8 cellular contexts compared by ENCODE assay signal in genomic region chr6:142846459-142846831, GRCh38.
A peak's percentile ranks its signal among the peaks of the same experiment; 100 is the strongest.
DNase-seq lines count a peak whose midpoint lies in the region; ATAC-seq and TF ChIP-seq lines count a peak whose summit lies in the region.

No MANE protein-coding gene starts in this region.

- H3K9me3 ChIP-seq in CD4-positive, alpha-beta memory T cell (ENCODE audit: control insufficient read depth in 1 of 2, low read length in 2 of 2), result no peaks in the 10 kb centered on the region
- no peaks in the 10 kb centered on the region for H3K9me3 ChIP-seq in PC-9 (ENCODE audit: insufficient read depth, low read depth)
- H3K9me3 ChIP-seq in neural progenitor cell (ENCODE audit: low read depth), result no peaks in the 10 kb centered on the region

- peaks cover 72% of the 10 kb centered on the region for H3K79me2 ChIP-seq in PC-9 (ENCODE audit: low read depth)
- H3K79me2 ChIP-seq in neural progenitor cell (ENCODE audit: low read depth), result no peaks in the 10 kb centered on the region

- peak in 1 of 5 donors; percentile 71 for DNase-seq in CD4-positive, alpha-beta memory T cell
- DNase-seq in PC-9 (peak in 1 of 2 experiments; percentile 46), neural progenitor cell (ENCODE audit: low spot score) (no peak), left colon (no peak)
- peak; percentile 24 for DNase-seq in effector CD4-positive, alpha-beta T cell
- DNase-seq in stimulated activated CD4-positive, alpha-beta T cell treated with anti-CD3 and anti-CD28 coated beads, Interleukin-2, amount 100 ng/mL, for 24 hours, result no peak

- TF ChIP-seq CTCF in PC-9 (conservative IDR thresholded peaks at IDR 0.05), result no peak
- TF ChIP-seq CTCF in neural progenitor cell (IDR thresholded peaks at IDR 0.05), result no peak

- H3K36me3 ChIP-seq in CD4-positive, alpha-beta memory T cell (ENCODE audit: insufficient read depth, low read length), result no peaks in the 10 kb centered on the region
- H3K36me3 ChIP-seq in PC-9 (ENCODE audit: low read depth), result no peaks in the 10 kb centered on the region
- H3K36me3 ChIP-seq in neural progenitor cell, result no peaks in the 10 kb centered on the region

- no peak for ATAC-seq in GM21737 (IDR thresholded peaks at IDR 0.05; ENCODE audit: unreplicated experiment)
- ATAC-seq in left colon, result no peak
- no peak for ATAC-seq in HG03342 (IDR thresholded peaks at IDR 0.05; ENCODE audit: unreplicated experiment)

- H3K27ac Mint-ChIP-seq in CD4-positive, alpha-beta memory T cell, result peak overlapping the region; percentile 89 to 99 (median 96)
- H3K27ac Mint-ChIP-seq in neural progenitor cell, result peak overlapping the region; percentile 86

- no peaks in the 10 kb centered on the region for H3K9me3 Mint-ChIP-seq in CD4-positive, alpha-beta memory T cell
- no peaks in the 10 kb centered on the region for H3K9me3 Mint-ChIP-seq in neural progenitor cell

- H3K9ac ChIP-seq in neural progenitor cell, result no peak overlapping the region

- peak overlapping the region; percentile 31 to 55 for H3K4me3 ChIP-seq in CD4-positive, alpha-beta memory T cell (ENCODE audit: low read length in 2 of 2)
- H3K4me3 ChIP-seq in PC-9 (peak overlapping the region; percentile 51; the same call in 1 of the 2 replicates), neural progenitor cell (no peak overlapping the region)

- POLR2A ChIA-PET in CD4-positive, alpha-beta memory T cell (lab: Charles Lee; ENCODE audit: partially characterized antibody), result interaction anchor here (1.0 to 15.4 kb wide), 14 partner anchors 9 to 100 kb away, joined by 3 to 409 read pairs (median 10); partner anchors contain the start of gene HIVEP2
- POLR2A ChIA-PET in PC-9 (lab: Charles Lee; ENCODE audit: unreplicated experiment), result no interaction called here

- H3K4me1 Mint-ChIP-seq in CD4-positive, alpha-beta memory T cell, result peaks cover 68 to 100% (median 87%) of the 10 kb centered on the region in 4 donors
- H3K4me1 Mint-ChIP-seq in neural progenitor cell, result peaks cover 59% of the 10 kb centered on the region

- CTCF ChIA-PET in CD4-positive, alpha-beta memory T cell (lab: Charles Lee; ENCODE audit: partially characterized antibody), result interaction anchor here (1.0 to 1.7 kb wide), 3 partner anchors 10 to 89 kb away, joined by 3 to 4 read pairs (median 4); no protein-coding TSS in a partner anchor
- CTCF ChIA-PET in PC-9 (lab: Charles Lee), result no interaction called here

- H2AFZ ChIP-seq in PC-9, result no peak overlapping the region
- no peak overlapping the region for H2AFZ ChIP-seq in neural progenitor cell (replicated peaks)

- no peaks in the 10 kb centered on the region for H3K9me2 ChIP-seq in PC-9 (ENCODE audit: insufficient read depth)

- no peaks in the 10 kb centered on the region for H3K27me3 Mint-ChIP-seq in CD4-positive, alpha-beta memory T cell
- no peaks in the 10 kb centered on the region for H3K27me3 Mint-ChIP-seq in neural progenitor cell (ENCODE audit: insufficient read depth, low read depth)

- peaks cover 98% of the 10 kb centered on the region for H3K4me1 ChIP-seq in CD4-positive, alpha-beta memory T cell (ENCODE audit: insufficient read depth, low read length)
- H3K4me1 ChIP-seq in PC-9 (replicated peaks; ENCODE audit: insufficient read depth) (peaks cover 84% of the 10 kb centered on the region), neural progenitor cell (peaks cover 29% of the 10 kb centered on the region)

- no peaks in the 10 kb centered on the region for H3K27me3 ChIP-seq in CD4-positive, alpha-beta memory T cell (ENCODE audit: insufficient read depth, low read length)
- H3K27me3 ChIP-seq in PC-9 (ENCODE audit: insufficient read depth, low read depth) (no peaks in the 10 kb centered on the region), neural progenitor cell (no peaks in the 10 kb centered on the region)

- H3K4me2 ChIP-seq in PC-9 (peak overlapping the region; percentile 91), neural progenitor cell (peak overlapping the region; percentile 81)

- peaks cover 0 to 9% of the 10 kb centered on the region in 2 donors for H3K36me3 Mint-ChIP-seq in CD4-positive, alpha-beta memory T cell
- H3K36me3 Mint-ChIP-seq in neural progenitor cell, result no peaks in the 10 kb centered on the region

- no peaks in the 10 kb centered on the region for H4K20me1 ChIP-seq in PC-9 (ENCODE audit: insufficient read depth)
- peaks cover 3% of the 10 kb centered on the region for H4K20me1 ChIP-seq in neural progenitor cell (ENCODE audit: low read depth)

- H3F3A ChIP-seq in PC-9 (ENCODE audit: insufficient read depth, low read depth), result peaks cover 48% of the 10 kb centered on the region
- H3F3A ChIP-seq in neural progenitor cell (ENCODE audit: low read depth), result peaks cover 23% of the 10 kb centered on the region

- BruUV-seq in PC-9 (replicated peaks; lab: Mats Ljungman, UMichigan), result TSS peak; percentile 37

- peak overlapping the region; percentile 83 for H3K27ac ChIP-seq in CD4-positive, alpha-beta memory T cell (ENCODE audit: low read depth, low read length)
- H3K27ac ChIP-seq in PC-9 (peak overlapping the region; percentile 89), neural progenitor cell (no peak overlapping the region)

- H3K4me3 Mint-ChIP-seq in CD4-positive, alpha-beta memory T cell, result peak overlapping the region; percentile 78 to 95 (median 87)
- H3K4me3 Mint-ChIP-seq in neural progenitor cell, result peak overlapping the region; percentile 80

- intact Hi-C loops in CD4-positive, alpha-beta memory T cell (cut with micrococcal nuclease), result loop anchor here (5.0 kb wide), 1 partner anchor 99 kb away; no protein-coding TSS in a partner anchor
- intact Hi-C loops in PC-9 (cut with micrococcal nuclease; ENCODE audit: unreplicated experiment) (loop anchor here (2.0 to 5.0 kb wide), 2 partner anchors 100 to 581 kb away; no protein-coding TSS in a partner anchor), left colon (cut with DNase I, micrococcal nuclease) (loop anchor here in 1 of 2 donors (10.0 kb wide), 1 partner anchor 98 kb away; the partner anchor contains the start of gene HIVEP2)
